8 cellular contexts compared by ENCODE assay signal in the genomic region with DNA sequence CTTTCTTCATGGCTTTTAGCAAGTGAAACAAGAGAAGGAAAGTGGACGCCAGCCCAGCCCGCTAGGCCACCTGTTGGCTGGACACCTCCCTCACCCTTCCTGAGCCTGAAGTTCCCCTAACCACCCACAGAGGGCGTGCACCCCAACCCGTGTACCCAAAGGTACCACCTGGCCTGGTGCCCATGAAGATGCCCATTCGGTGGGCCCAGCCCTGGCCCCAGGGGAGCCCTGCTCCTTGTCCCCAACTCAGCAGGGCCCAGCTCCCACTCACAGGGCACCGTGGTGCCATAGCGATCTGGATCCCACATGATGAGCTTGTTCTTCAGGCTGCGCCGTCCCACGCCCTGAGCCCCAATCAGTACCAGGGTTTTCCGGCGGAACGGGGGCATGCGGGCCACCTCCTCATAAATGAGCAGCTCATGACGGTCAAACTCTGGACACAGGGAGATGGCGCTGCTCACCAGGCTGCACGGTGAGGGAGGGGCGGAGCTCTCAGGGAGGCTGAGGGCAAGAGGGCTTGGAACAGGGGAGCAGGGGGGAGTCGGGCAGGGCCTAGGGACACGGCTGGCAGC. TPM values are rescaled to one million over a fixed set of nuclear protein-coding genes. Genes with fewer than 3 reads are reported as not detected.
A peak's percentile ranks its signal among the peaks of the same experiment; 100 is the strongest.
DNase-seq lines count a peak whose midpoint lies in the region; ATAC-seq, FAIRE-seq and TF ChIP-seq lines count a peak whose summit lies in the region.

No MANE protein-coding gene starts in this region.

- SMC1A ChIA-PET in GM12878 (lab: Charles Lee; ENCODE audit: uncharacterized antibody, unreplicated experiment): interaction anchor here (1.0 to 1.2 kb wide), 2 partner anchors 9 to 10 kb away, joined by 3 read pairs; no protein-coding TSS in a partner anchor

- H3K36me3 Mint-ChIP-seq in CD14-positive monocyte: no peaks in the 10 kb centered on the region

- CTCF ChIA-PET in HCT116 (lab: Charles Lee): interaction anchor here (1.1 to 1.6 kb wide), 9 partner anchors 8 to 161 kb away, joined by 3 to 10 read pairs (median 4); a partner anchor contains a TSS
- CTCF ChIA-PET in GM12878 (lab: Yijun Ruan, JAX): interaction anchor here (0.6 to 1.5 kb wide), 12 partner anchors 8 to 186 kb away, joined by 3 to 5 read pairs (median 4); no protein-coding TSS in a partner anchor

- H3K27ac ChIP-seq in HCT116 (ENCODE audit: low read depth, low read length) (no peak overlapping the region), GM12878 (ENCODE audit: control insufficient read depth, insufficient read depth) (no peak overlapping the region), left lung (no peak overlapping the region)

- WGBS in GM12878 (ENCODE audit: insufficient coverage, insufficient replicate concordance, low lambda C conversion rate, missing lambda C conversion rate): 46% methylated on average over 20 of the region's 20 CpGs

- intact Hi-C loops in CD14-positive monocyte (cut with micrococcal nuclease): no loop called here
- intact Hi-C loops in HCT116 (cut with micrococcal nuclease): no loop called here
- intact Hi-C loops in GM12878 (cut with micrococcal nuclease; ENCODE audit: unreplicated experiment): no loop called here
- intact Hi-C loops in left lung (cut with DNase I): no loop called here

- H3K36me3 ChIP-seq in HCT116 (ENCODE audit: control insufficient read depth in 1 of 2, insufficient read depth in 2 of 2, low read length in 2 of 2): no peaks in the 10 kb centered on the region
- no peaks in the 10 kb centered on the region for H3K36me3 ChIP-seq in GM12878 (ENCODE audit: control insufficient read depth in 2 of 2, insufficient read depth in 2 of 2, low read length in 1 of 2)
- H3K36me3 ChIP-seq in left lung: no peaks in the 10 kb centered on the region

- H3K4me2 ChIP-seq in HCT116 (ENCODE audit: low read length) (no peak overlapping the region), GM12878 (ENCODE audit: control insufficient read depth, insufficient read depth) (no peak overlapping the region)

- H3K79me2 ChIP-seq in HCT116 (ENCODE audit: insufficient read depth, low read length) (no peaks in the 10 kb centered on the region), GM12878 (ENCODE audit: control insufficient read depth, insufficient read depth, low read length) (no peaks in the 10 kb centered on the region)

- H4K20me1 ChIP-seq in HCT116 (ENCODE audit: insufficient read depth): no peaks in the 10 kb centered on the region
- no peaks in the 10 kb centered on the region for H4K20me1 ChIP-seq in GM12878 (ENCODE audit: control insufficient read depth, insufficient read depth)

- FAIRE-seq in GM12878 (lab: Jason Lieb, UNC): peak; percentile 13

- DNase-seq in CD14-positive monocyte (ENCODE audit: low spot score) (no peak), HCT116 (ENCODE audit: low read depth, low spot score) (peak; percentile 22), SKM-1 treated with dmso at 0.1 percent for 144 hours (lab: John Stamatoyannopoulos, UW; ENCODE audit: unreplicated experiment) (peak; percentile 29), GM12878 (ENCODE audit: low read depth, low spot score) (no peak), left lung (peak in 1 of 2 donors; percentile 80), hippocampal formation (lab: John Stamatoyannopoulos, UW) (no peak)
- DNase-seq in stimulated activated naive CD4-positive, alpha-beta T cell treated with Interleukin-2 at 50 U/mL for 16 hours (lab: John Stamatoyannopoulos, UW): peak; percentile 22

- H3K27me3 ChIP-seq in HCT116 (ENCODE audit: insufficient read depth, low read length): no peaks in the 10 kb centered on the region
- no peaks in the 10 kb centered on the region for H3K27me3 ChIP-seq in GM12878 (replicated peaks in 1 of 2; ENCODE audit: control insufficient read depth in 2 of 2, insufficient read depth in 2 of 2, low read length in 1 of 2)
- no peaks in the 10 kb centered on the region for H3K27me3 ChIP-seq in left lung

- TF ChIP-seq RAD21 in HCT116 (IDR thresholded peaks at IDR 0.05; ENCODE audit: low read depth): peak; percentile 38; the same call in 1 of the 2 replicates
- no peak for TF ChIP-seq RAD21 in GM12878 (IDR thresholded peaks at IDR 0.05; ENCODE audit: insufficient read depth, low read depth, low read length)

- TF ChIP-seq POLR2A in HCT116 (IDR thresholded peaks at IDR 0.05; ENCODE audit: borderline replicate concordance, extremely low read depth, insufficient read depth, insufficient read length) (no peak), GM12878 (IDR thresholded peaks at IDR 0.05; ENCODE audit: low read depth, low read length) (no peak)

- ATAC-seq in HCT116: peak; percentile 68
- peak; percentile 74 for ATAC-seq in GM12878
- peak; percentile 45 for ATAC-seq in left lung
- no peak for ATAC-seq in GM18502 (IDR thresholded peaks at IDR 0.05; ENCODE audit: poor library complexity, unreplicated experiment)

- H2AFZ ChIP-seq in HCT116 (ENCODE audit: low read depth, low read length, poor library complexity, severe bottlenecking): no peak overlapping the region
- no peak overlapping the region for H2AFZ ChIP-seq in GM12878 (ENCODE audit: control insufficient read depth, low read depth, low read length)

- POLR2A ChIA-PET in HCT116 (lab: Charles Lee) (no interaction called here), GM12878 (lab: Charles Lee) (no interaction called here)

- H3K9me3 Mint-ChIP-seq in CD14-positive monocyte: peaks cover 0 to 2% (median 0%) of the 10 kb centered on the region in 7 donors

- H3K9me3 ChIP-seq in HCT116 (ENCODE audit: control insufficient read depth in 1 of 2, insufficient read depth in 1 of 2, low read depth in 1 of 2, low read length in 2 of 2) (no peaks in the 10 kb centered on the region), GM12878 (replicated peaks; ENCODE audit: control insufficient read depth, insufficient read depth, low read length) (no peaks in the 10 kb centered on the region), left lung (no peaks in the 10 kb centered on the region)

- no peaks in the 10 kb centered on the region for H3K9me2 ChIP-seq in HCT116 (ENCODE audit: insufficient read depth)

- H3K4me1 ChIP-seq in HCT116 (ENCODE audit: control insufficient read depth in 1 of 2, insufficient read depth in 2 of 2, low read length in 2 of 2) (peaks cover 0 to 9% of the 10 kb centered on the region in 2 experiments; a peak in 2 of 4 replicates), GM12878 (ENCODE audit: control insufficient read depth, insufficient read depth, low read length) (no peaks in the 10 kb centered on the region), left lung (no peaks in the 10 kb centered on the region)

- no TSS peak for BruUV-seq in HCT116 (replicated peaks; lab: Mats Ljungman, UMichigan)
- BruUV-seq in GM12878 (replicated peaks; lab: Mats Ljungman, UMichigan): no TSS peak

- TF ChIP-seq CTCF in CD14-positive monocyte (IDR thresholded peaks at IDR 0.05) (peak; percentile 84), HCT116 (IDR thresholded peaks at IDR 0.05 in 2 of 3, conservative IDR thresholded peaks at IDR 0.05 in 1 of 3; ENCODE audit: borderline replicate concordance in 1 of 3, insufficient read depth in 1 of 3, low read depth in 2 of 3, low read length in 2 of 3) (peak; percentile 71 to 95 (median 85); a peak in 5 of 6 replicates), GM12878 (IDR thresholded peaks at IDR 0.05 in 2 of 3, conservative IDR thresholded peaks at IDR 0.05 in 1 of 3; ENCODE audit: control insufficient read depth in 2 of 3, extremely low read depth in 1 of 3, insufficient read depth in 1 of 3, low read depth in 3 of 3, low read length in 3 of 3) (peak; percentile 55 to 83 (median 75)), left lung (IDR thresholded peaks at IDR 0.05) (peak; percentile 35 to 63)

- no peak overlapping the region for H3K27ac Mint-ChIP-seq in CD14-positive monocyte

- in situ Hi-C loops in GM12878 (cut with MboI): no loop called here

- no peak overlapping the region for H3K4me3 ChIP-seq in HCT116 (replicated peaks in 1 of 2; ENCODE audit: low read depth in 1 of 2, low read length in 2 of 2)
- no peak overlapping the region for H3K4me3 ChIP-seq in GM12878
- H3K4me3 ChIP-seq in left lung: no peak overlapping the region

- H3K9ac ChIP-seq in HCT116 (ENCODE audit: low read length): no peak overlapping the region
- H3K9ac ChIP-seq in GM12878 (ENCODE audit: control insufficient read depth, insufficient read depth, low read length): no peak overlapping the region

- H3K4me1 Mint-ChIP-seq in CD14-positive monocyte: peaks cover 3% of the 10 kb centered on the region

- H3K27me3 Mint-ChIP-seq in CD14-positive monocyte (ENCODE audit: low read depth in 3 of 3): peaks cover 6 to 7% (median 7%) of the 10 kb centered on the region in 3 donors

- RAD21 ChIA-PET in HCT116 (lab: Charles Lee; ENCODE audit: low non-redundant PET in 1 of 2, low total read pairs in 2 of 2, uncharacterized antibody in 2 of 2, unreplicated experiment in 2 of 2) (no interaction called here), GM12878 (lab: Charles Lee; ENCODE audit: unreplicated experiment) (no interaction called here)

- no peak overlapping the region for H3K4me3 Mint-ChIP-seq in CD14-positive monocyte

- no peak for TF ChIP-seq EP300 in GM12878 (IDR thresholded peaks at IDR 0.05; ENCODE audit: borderline replicate concordance in 1 of 2, control insufficient read depth in 1 of 2, low read depth in 2 of 2, low read length in 2 of 2)

RNA-seq across cellular contexts. Expression of a gene that starts 26.8 kb away (rescaled TPM):
- polyA plus RNA-seq in CD14-positive monocyte (not detected), GM12878 (2011; rRNA removed) (0.07 and 0.23 TPM in 2 replicates), GM12878 (2014; fragmentation: Illumina TruSeq; extraction: Trizol) (0.22 TPM in 1 of 2 replicates, not detected in the other), GM12878 (2014; fragmentation: Nextera tagmentation; extraction: Ambion mirVana) (under 1 TPM in 1 of 2 experiments, not detected in 1; 0.02 TPM), GM12878 (2014; rRNA removed) (0.12 and 0.13 TPM in 2 replicates), GM12878 (2016; fragmentation: Nextera tagmentation; extraction: Ambion mirVana) (under 1 TPM in 1 of 2 experiments, not detected in 1; 0.11 TPM)
- total RNA-seq in HCT116 (2021; ENCODE audit: unreplicated experiment) (16.4 TPM), GM12878 (2014; rRNA removed) (0.11 and 0.16 TPM in 2 replicates), GM12878 (2014; rRNA removed; fragmentation: Illumina TruSeq; extraction: Trizol) (0.14 and 0.18 TPM in 2 replicates), GM12878 (2021) (0.21 and 0.56 TPM in 2 replicates), left lung (1 to 10 TPM; 1.5 to 1.7 TPM)
- 7.5 and 10.2 TPM in 2 replicates for polyA plus RNA-seq in HCT116 (2012)
- total RNA-seq in GM12878 (2013; cell fraction: nucleolus; rRNA removed): 0.52 TPM in 1 of 2 replicates, not detected in the other
- polyA plus RNA-seq in GM12878 (2011; ENCODE audit: low read depth): 0.05 TPM
- 0.07 and 0.13 TPM in 2 replicates for polyA plus RNA-seq in GM12878 (2011; cell fraction: cytosol; rRNA removed)
- polyA plus RNA-seq in GM12878 (2011; cell fraction: nucleus; rRNA removed): 0.19 and 0.21 TPM in 2 replicates
- polyA plus RNA-seq in GM12878 (2012): 0.20 and 0.65 TPM in 2 replicates
- 0.29 and 0.52 TPM in 2 replicates for polyA minus RNA-seq in GM12878 (2011; rRNA and poly(A)+ RNA removed)
- polyA minus RNA-seq in GM12878 (2011; cell fraction: cytosol; rRNA and poly(A)+ RNA removed): 0.67 TPM in 1 of 2 replicates, not detected in the other
- 0.36 and 0.38 TPM in 2 replicates for polyA minus RNA-seq in GM12878 (2011; cell fraction: nucleus; rRNA and poly(A)+ RNA removed)

RNA-seq across cellular contexts. Expression of a gene that starts 33.5 kb away (rescaled TPM):
- polyA plus RNA-seq in CD14-positive monocyte (not detected), GM12878 (2011; rRNA removed) (not detected in 2 replicates), GM12878 (2014; fragmentation: Illumina TruSeq; extraction: Trizol) (not detected in 2 replicates), GM12878 (2014; fragmentation: Nextera tagmentation; extraction: Ambion mirVana) (not detected), GM12878 (2014; rRNA removed) (not detected in 2 replicates), GM12878 (2016; fragmentation: Nextera tagmentation; extraction: Ambion mirVana) (not detected)
- total RNA-seq in HCT116 (2021; ENCODE audit: unreplicated experiment) (not detected), GM12878 (2014; rRNA removed) (not detected in 2 replicates), GM12878 (2014; rRNA removed; fragmentation: Illumina TruSeq; extraction: Trizol) (not detected in 2 replicates), GM12878 (2021) (not detected in 2 replicates), left lung (1 to 10 TPM; 1.6 to 7.1 TPM)
- polyA plus RNA-seq in HCT116 (2012): not detected in 2 replicates
- total RNA-seq in GM12878 (2013; cell fraction: nucleolus; rRNA removed): not detected in 2 replicates
- not detected for polyA plus RNA-seq in GM12878 (2011; ENCODE audit: low read depth)
- polyA plus RNA-seq in GM12878 (2011; cell fraction: cytosol; rRNA removed): 0.01 TPM in 1 of 2 replicates, not detected in the other
- not detected in 2 replicates for polyA plus RNA-seq in GM12878 (2011; cell fraction: nucleus; rRNA removed)
- not detected in 2 replicates for polyA plus RNA-seq in GM12878 (2012)
- not detected in 2 replicates for polyA minus RNA-seq in GM12878 (2011; rRNA and poly(A)+ RNA removed)
- not detected in 2 replicates for polyA minus RNA-seq in GM12878 (2011; cell fraction: cytosol; rRNA and poly(A)+ RNA removed)
- polyA minus RNA-seq in GM12878 (2011; cell fraction: nucleus; rRNA and poly(A)+ RNA removed): not detected in 2 replicates

RNA-seq across cellular contexts. Expression of a gene that starts 47.6 kb away (rescaled TPM):
- polyA plus RNA-seq in CD14-positive monocyte (not detected), GM12878 (2011; rRNA removed) (not detected in 2 replicates), GM12878 (2014; fragmentation: Illumina TruSeq; extraction: Trizol) (not detected in 2 replicates), GM12878 (2014; fragmentation: Nextera tagmentation; extraction: Ambion mirVana) (not detected), GM12878 (2014; rRNA removed) (not detected in 2 replicates), GM12878 (2016; fragmentation: Nextera tagmentation; extraction: Ambion mirVana) (not detected)
- total RNA-seq in HCT116 (2021; ENCODE audit: unreplicated experiment) (19.5 TPM), GM12878 (2014; rRNA removed) (not detected in 2 replicates), GM12878 (2014; rRNA removed; fragmentation: Illumina TruSeq; extraction: Trizol) (not detected in 2 replicates), GM12878 (2021) (0.13 TPM in 1 of 2 replicates, not detected in the other), left lung (10 to 100 TPM; 14.4 to 17.9 TPM)
- polyA plus RNA-seq in HCT116 (2012): 11.0 and 12.3 TPM in 2 replicates
- total RNA-seq in GM12878 (2013; cell fraction: nucleolus; rRNA removed): not detected in 2 replicates
- polyA plus RNA-seq in GM12878 (2011; ENCODE audit: low read depth): not detected
- polyA plus RNA-seq in GM12878 (2011; cell fraction: cytosol; rRNA removed): not detected in 2 replicates
- polyA plus RNA-seq in GM12878 (2011; cell fraction: nucleus; rRNA removed): not detected in 2 replicates
- not detected in 2 replicates for polyA plus RNA-seq in GM12878 (2012)
- polyA minus RNA-seq in GM12878 (2011; rRNA and poly(A)+ RNA removed): not detected in 2 replicates
- polyA minus RNA-seq in GM12878 (2011; cell fraction: cytosol; rRNA and poly(A)+ RNA removed): not detected in 2 replicates
- polyA minus RNA-seq in GM12878 (2011; cell fraction: nucleus; rRNA and poly(A)+ RNA removed): not detected in 2 replicates

Comparison
In these comparisons a context has a peak if more than half of its experiments do, and no peak if none do; other contexts are left out.
1. DNase-seq: peak in HCT116 (single experiment), SKM-1 treated with dmso at 0.1 percent for 144 hours (single experiment) and stimulated activated naive CD4-positive, alpha-beta T cell treated with Interleukin-2 at 50 U/mL for 16 hours (single experiment); none in CD14-positive monocyte (single experiment), GM12878 (single experiment) and hippocampal formation (0 of 2).
2. RNA of a gene that starts 47.6 kb away (total RNA-seq): 19.5 TPM in HCT116 (single experiment) and 14.4 to 17.9 TPM in left lung; 0.13 TPM in GM12878; every median in the first group is over 10 times any median in the second.
3. Peak in every context shown above with its lines, with median percentiles within 50 percentile points of each other: CTCF ChIP-seq.